Comparison of ENCODE assay signal across 29 cellular contexts in genomic region chrX:38099688-38100087, GRCh38.
"Had no signal": no experiment of that assay in that cellular context is flagged by ENCODE, and none has a peak within 500 bp of the region (broad histone marks: within the 10 kb centered on the region; RNA-seq: fewer than 3 reads in every experiment).

No MANE protein-coding gene starts in this region.

- DNase-seq: stimulated activated CD4-positive, alpha-beta T cell treated with anti-CD3 and anti-CD28 coated beads, Interleukin-2, amount 100 ng/mL, for 48 hours; stimulated activated CD4-positive, alpha-beta T cell treated with anti-CD3 and anti-CD28 coated beads, Interleukin-4, amount 100 ng/mL, for 1 hour; stimulated activated CD4-positive, alpha-beta T cell treated with anti-CD3 and anti-CD28 coated beads, Interleukin-4, amount 100 ng/mL, for 24 hours; stimulated activated CD4-positive, alpha-beta T cell treated with anti-CD3 and anti-CD28 coated beads, Interleukin-4, amount 100 ng/mL, for 4 hours; stimulated activated CD8-positive, alpha-beta memory T cell treated with anti-CD3 and anti-CD28 coated beads, Interleukin-4, amount 100 ng/mL, for 48 hours; stimulated activated naive B cell treated with anti-CD40 and anti-IgM and Interleukin-4, amounts not matched to agents 10 μg/mL and 1 μg/mL and 100 μg/mL, for 72 hours; stimulated activated naive CD4-positive, alpha-beta T cell; stimulated activated naive CD4-positive, alpha-beta T cell treated with Interleukin-2 at 50 U/mL for 16 hours; stimulated activated naive CD8-positive, alpha-beta T cell treated with anti-CD3 and anti-CD28 coated beads, Interleukin-15, amount 100 ng/mL, for 72 hours; stimulated activated naive CD8-positive, alpha-beta T cell treated with anti-CD3 and anti-CD28 coated beads, Interleukin-15, Interleukin-2, amounts not matched to agents 100 U/mL and 50 U/mL, for 24 hours; stomach; substantia nigra; testis; thyroid gland; tibial artery; transverse colon; trophoblast cell; upper lobe of left lung; upper lobe of right lung; uterus had no signal

- H3K36me3 ChIP-seq: stomach, suprapubic skin, thoracic aorta, thyroid gland, tibial artery, tibial nerve, transverse colon, upper lobe of left lung, upper lobe of right lung, uterus, vagina had no signal

- H3K4me1 Mint-ChIP-seq: stimulated activated memory B cell treated with anti-CD40 and anti-IgM and Interleukin-4, amounts not matched to agents 10 μg/mL and 1 μg/mL and 100 μg/mL, for 72 hours; stimulated activated naive CD8-positive, alpha-beta T cell treated with anti-CD3 and anti-CD28 coated beads, Interleukin-15, amount 100 ng/mL, for 72 hours had no signal

- H3K27me3 Mint-ChIP-seq: stimulated activated memory B cell treated with anti-CD40 and anti-IgM and Interleukin-4, amounts not matched to agents 10 μg/mL and 1 μg/mL and 100 μg/mL, for 72 hours; stimulated activated naive CD8-positive, alpha-beta T cell treated with anti-CD3 and anti-CD28 coated beads, Interleukin-15, amount 100 ng/mL, for 72 hours; type B pancreatic cell had no signal

- H3K36me3 Mint-ChIP-seq: stimulated activated effector memory CD8-positive, alpha-beta T cell treated with anti-CD3 and anti-CD28 coated beads, Interleukin-12 subunit alpha, Interleukin-12 subunit beta, amount 100 ng/mL, for 72 hours; stimulated activated memory B cell treated with anti-CD40 and anti-IgM and Interleukin-4, amounts not matched to agents 10 μg/mL and 1 μg/mL and 100 μg/mL, for 72 hours; stimulated activated naive B cell treated with anti-CD40 and anti-IgM and Interleukin-4, amounts not matched to agents 10 μg/mL and 1 μg/mL and 100 μg/mL, for 72 hours; type B pancreatic cell had no signal

- H3K27ac Mint-ChIP-seq: stimulated activated effector memory CD8-positive, alpha-beta T cell treated with anti-CD3 and anti-CD28 coated beads, Interleukin-12 subunit alpha, Interleukin-12 subunit beta, amount 100 ng/mL, for 72 hours; stimulated activated memory B cell treated with anti-CD40 and anti-IgM and Interleukin-4, amounts not matched to agents 10 μg/mL and 1 μg/mL and 100 μg/mL, for 72 hours; stimulated activated naive B cell treated with anti-CD40 and anti-IgM and Interleukin-4, amounts not matched to agents 10 μg/mL and 1 μg/mL and 100 μg/mL, for 72 hours; stimulated activated naive CD8-positive, alpha-beta T cell treated with anti-CD3 and anti-CD28 coated beads, Interleukin-15, amount 100 ng/mL, for 72 hours; stimulated activated naive CD8-positive, alpha-beta T cell treated with anti-CD3 and anti-CD28 coated beads, Interleukin-15, Interleukin-2, amounts not matched to agents 100 ng/mL and 50 ng/mL, for 24 hours; type B pancreatic cell had no signal

- FAIRE-seq: urothelium cell line had no signal

- H3K4me3 Mint-ChIP-seq: stimulated activated effector memory CD8-positive, alpha-beta T cell treated with anti-CD3 and anti-CD28 coated beads, Interleukin-12 subunit alpha, Interleukin-12 subunit beta, amount 100 ng/mL, for 72 hours; stimulated activated memory B cell treated with anti-CD40 and anti-IgM and Interleukin-4, amounts not matched to agents 10 μg/mL and 1 μg/mL and 100 μg/mL, for 72 hours; stimulated activated naive B cell treated with anti-CD40 and anti-IgM and Interleukin-4, amounts not matched to agents 10 μg/mL and 1 μg/mL and 100 μg/mL, for 72 hours; stimulated activated naive CD8-positive, alpha-beta T cell treated with anti-CD3 and anti-CD28 coated beads, Interleukin-15, amount 100 ng/mL, for 72 hours; stimulated activated naive CD8-positive, alpha-beta T cell treated with anti-CD3 and anti-CD28 coated beads, Interleukin-15, Interleukin-2, amounts not matched to agents 100 ng/mL and 50 ng/mL, for 24 hours; type B pancreatic cell had no signal

- H3K4me1 ChIP-seq: stomach, suprapubic skin, testis, thyroid gland, tibial artery, tibial nerve, transverse colon, upper lobe of left lung, upper lobe of right lung, uterus, vagina had no signal

- H3K4me3 ChIP-seq: stomach, suprapubic skin, testis, thoracic aorta, thyroid gland, tibial artery, tibial nerve, transverse colon, upper lobe of left lung, upper lobe of right lung, uterus, vagina had no signal

- H3K27me3 ChIP-seq: stomach, suprapubic skin, testis, thyroid gland, tibial artery, transverse colon, upper lobe of left lung, upper lobe of right lung, uterus, vagina had no signal

- H3K9me3 Mint-ChIP-seq: stimulated activated memory B cell treated with anti-CD40 and anti-IgM and Interleukin-4, amounts not matched to agents 10 μg/mL and 1 μg/mL and 100 μg/mL, for 72 hours; stimulated activated naive CD8-positive, alpha-beta T cell treated with anti-CD3 and anti-CD28 coated beads, Interleukin-15, amount 100 ng/mL, for 72 hours; stimulated activated naive CD8-positive, alpha-beta T cell treated with anti-CD3 and anti-CD28 coated beads, Interleukin-15, Interleukin-2, amounts not matched to agents 100 ng/mL and 50 ng/mL, for 24 hours; type B pancreatic cell had no signal

- H3K27ac ChIP-seq: stomach, suprapubic skin, testis, thoracic aorta, thyroid gland, tibial artery, tibial nerve, transverse colon, upper lobe of left lung, upper lobe of right lung, uterus, vagina had no signal

- ATAC-seq: stimulated activated effector memory CD8-positive, alpha-beta T cell treated with anti-CD3 and anti-CD28 coated beads, Interleukin-12 subunit alpha, Interleukin-12 subunit beta, amount 100 ng/mL, for 72 hours; stimulated activated memory B cell treated with anti-CD40 and anti-IgM and Interleukin-4, amounts not matched to agents 10 μg/mL and 1 μg/mL and 100 μg/mL, for 72 hours; stimulated activated naive B cell treated with anti-CD40 and anti-IgM and Interleukin-4, amounts not matched to agents 10 μg/mL and 1 μg/mL and 100 μg/mL, for 72 hours; stimulated activated naive CD8-positive, alpha-beta T cell treated with anti-CD3 and anti-CD28 coated beads, Interleukin-15, amount 100 ng/mL, for 72 hours; stimulated activated naive CD8-positive, alpha-beta T cell treated with anti-CD3 and anti-CD28 coated beads, Interleukin-15, Interleukin-2, amounts not matched to agents 100 U/mL and 50 U/mL, for 24 hours; upper lobe of right lung had no signal

- H3K9me3 ChIP-seq: suprapubic skin, testis, thoracic aorta, thyroid gland, tibial nerve, transverse colon, upper lobe of right lung, uterus, vagina had no signal
